ENCODE assay signal across 8 cellular contexts in genomic region chr7:12686234-12686893, GRCh38. TPM values are rescaled to one million over a fixed set of nuclear protein-coding genes. Genes with fewer than 3 reads are reported as not detected.
DNase-seq lines count a peak whose midpoint lies in the region; ATAC-seq and TF ChIP-seq lines count a peak whose summit lies in the region.

No MANE protein-coding gene starts in this region.

- ATAC-seq in HG02798 (IDR thresholded peaks at IDR 0.05; ENCODE audit: poor library complexity, unreplicated experiment) (peak; percentile 80), right cardiac atrium (peak; percentile 93)

- intact Hi-C loops in right cardiac atrium (cut with DNase I) (loop anchor here in 2 of 4 donors (5.0 to 10.0 kb wide), 5 partner anchors 36 to 578 kb away; no protein-coding TSS in a partner anchor), uterus (cut with DNase I; ENCODE audit: low total_unique reads) (no loop called here)

- H3K4me3 Mint-ChIP-seq in T-helper 1 cell treated with Interleukin-12 subunit alpha and Interleukin-12 subunit beta and Interleukin-4 antibody, amounts not matched to agents 30 μg/mL and 1 μg/mL, for 36 hours: peak overlapping the region; percentile 99

- H3K9me3 Mint-ChIP-seq in T-helper 1 cell treated with Interleukin-12 subunit alpha and Interleukin-12 subunit beta and Interleukin-4 antibody, amounts not matched to agents 30 μg/mL and 1 μg/mL, for 36 hours: no peaks in the 10 kb centered on the region

- peaks cover 26% of the 10 kb centered on the region for H3K4me1 Mint-ChIP-seq in T-helper 1 cell treated with Interleukin-12 subunit alpha and Interleukin-12 subunit beta and Interleukin-4 antibody, amounts not matched to agents 30 μg/mL and 1 μg/mL, for 36 hours (ENCODE audit: low read depth)

- WGBS in right cardiac atrium: 4% methylated on average over 54 of the region's 54 CpGs

- no peaks in the 10 kb centered on the region for H3K27me3 Mint-ChIP-seq in T-helper 1 cell treated with Interleukin-12 subunit alpha and Interleukin-12 subunit beta and Interleukin-4 antibody, amounts not matched to agents 30 μg/mL and 1 μg/mL, for 36 hours (ENCODE audit: low read depth)

- TF ChIP-seq POLR2A in uterus (IDR thresholded peaks at IDR 0.05): peak in 1 of 2 donors; percentile 51

- H3K27me3 ChIP-seq in right cardiac atrium (ENCODE audit: control insufficient read depth, insufficient read depth) (no peaks in the 10 kb centered on the region), uterus (no peaks in the 10 kb centered on the region)

- H3K27ac ChIP-seq in right cardiac atrium (ENCODE audit: low read length) (peak overlapping the region; percentile 42), uterus (peak overlapping the region; percentile 79 to 85)

- H3K4me1 ChIP-seq in right cardiac atrium (ENCODE audit: control insufficient read depth, insufficient read depth, low read length): no peaks in the 10 kb centered on the region
- no peaks in the 10 kb centered on the region for H3K4me1 ChIP-seq in uterus

- no peaks in the 10 kb centered on the region for H3K36me3 ChIP-seq in uterus

- TF ChIP-seq CTCF in GM12874 (IDR thresholded peaks at IDR 0.05; ENCODE audit: insufficient read depth, low read depth, low read length): peak; percentile 97
- TF ChIP-seq CTCF in uterus (IDR thresholded peaks at IDR 0.05): peak; percentile 56 to 96 (median 94)

- H3K4me3 ChIP-seq in right cardiac atrium (ENCODE audit: low read length): peak overlapping the region; percentile 70
- peak overlapping the region; percentile 59 to 82 for H3K4me3 ChIP-seq in uterus

- DNase-seq in NCI-H1417 treated with DMSO at 0.1 percent for 48 hours (lab: John Stamatoyannopoulos, UW) (peak; percentile 91), amygdala (lab: John Stamatoyannopoulos, UW) (peak in 55 of 56 donors; percentile 45 to 90 (median 73)), right cardiac atrium (peak; percentile 94 to 97 (median 96)), pulmonary artery endothelial cell (ENCODE audit: low read depth, low spot score) (peak; percentile 44), uterus (peak; percentile 80 to 90)

- no peaks in the 10 kb centered on the region for H3K9me3 ChIP-seq in right cardiac atrium (ENCODE audit: control insufficient read depth, low read length)
- H3K9me3 ChIP-seq in uterus: no peaks in the 10 kb centered on the region

- H3K27ac Mint-ChIP-seq in T-helper 1 cell treated with Interleukin-12 subunit alpha and Interleukin-12 subunit beta and Interleukin-4 antibody, amounts not matched to agents 30 μg/mL and 1 μg/mL, for 36 hours: peak overlapping the region; percentile 94

- peaks cover 5% of the 10 kb centered on the region for H3K36me3 Mint-ChIP-seq in T-helper 1 cell treated with Interleukin-12 subunit alpha and Interleukin-12 subunit beta and Interleukin-4 antibody, amounts not matched to agents 30 μg/mL and 1 μg/mL, for 36 hours (ENCODE audit: low read depth)

RNA-seq across cellular contexts. Expression of gene ARL4A, which starts 1.1 kb away (rescaled TPM):
- total RNA-seq in right cardiac atrium (10 to 100 TPM in 3 of 4 donors, 1 to 10 TPM in 1; 9.6 to 19.7 (median 12.6) TPM), pulmonary artery endothelial cell (44.0 and 44.6 TPM in 2 replicates), uterus (10 to 100 TPM; 38.5 to 89.7 (median 72.7) TPM)
- polyA plus RNA-seq in right cardiac atrium: 10.3 TPM

Comparison
In these comparisons a context has a peak if more than half of its experiments do, and no peak if none do; other contexts are left out.
1. Peak in every context shown above with its lines: DNase-seq, ATAC-seq, H3K4me3 ChIP-seq and H3K27ac ChIP-seq.
2. DNase-seq: peak in every context shown above with its lines; median percentile 96 in right cardiac atrium; 91 in NCI-H1417 treated with DMSO at 0.1 percent for 48 hours; 85 in uterus; 73 in amygdala; 44 in pulmonary artery endothelial cell.